In the genomic region with DNA sequence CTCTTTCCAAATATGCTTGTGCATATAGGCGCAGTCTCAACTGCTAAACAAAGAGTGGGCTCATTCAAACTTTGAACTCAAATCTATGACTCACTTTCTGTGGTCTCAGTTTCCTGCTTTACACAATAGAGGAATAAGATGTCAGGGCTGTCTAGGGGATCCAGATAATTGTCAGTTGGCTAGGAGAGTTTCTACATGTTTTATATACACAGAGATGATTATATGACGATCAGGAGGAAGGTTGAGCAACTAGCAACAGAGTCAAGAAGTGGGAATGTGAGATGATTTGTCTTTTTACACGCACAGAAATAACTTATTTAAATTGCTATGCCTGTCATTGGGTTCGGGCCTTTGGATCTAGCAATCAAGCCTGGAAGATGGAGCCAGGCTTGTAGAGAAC, we compare ENCODE assay signal across 1 cellular context.
TF ChIP-seq lines count a peak whose summit lies in the region.

No MANE protein-coding gene starts in this region.

TF ChIP-seq in IMR-90, 13 proteins besides CTCF, POLR2A, EP300 and RAD21:
- TF ChIP-seq FOS (IDR thresholded peaks at IDR 0.05; ENCODE audit: low read depth, low read length) (peak; percentile 81), BHLHE40 (IDR thresholded peaks at IDR 0.05; ENCODE audit: low read depth, low read length) (no peak; the same call in 1 of the 2 replicates), CEBPB (IDR thresholded peaks at IDR 0.05; ENCODE audit: low read depth, low read length) (peak; percentile 95)
